1 cellular context compared by ENCODE assay signal in the genomic region with DNA sequence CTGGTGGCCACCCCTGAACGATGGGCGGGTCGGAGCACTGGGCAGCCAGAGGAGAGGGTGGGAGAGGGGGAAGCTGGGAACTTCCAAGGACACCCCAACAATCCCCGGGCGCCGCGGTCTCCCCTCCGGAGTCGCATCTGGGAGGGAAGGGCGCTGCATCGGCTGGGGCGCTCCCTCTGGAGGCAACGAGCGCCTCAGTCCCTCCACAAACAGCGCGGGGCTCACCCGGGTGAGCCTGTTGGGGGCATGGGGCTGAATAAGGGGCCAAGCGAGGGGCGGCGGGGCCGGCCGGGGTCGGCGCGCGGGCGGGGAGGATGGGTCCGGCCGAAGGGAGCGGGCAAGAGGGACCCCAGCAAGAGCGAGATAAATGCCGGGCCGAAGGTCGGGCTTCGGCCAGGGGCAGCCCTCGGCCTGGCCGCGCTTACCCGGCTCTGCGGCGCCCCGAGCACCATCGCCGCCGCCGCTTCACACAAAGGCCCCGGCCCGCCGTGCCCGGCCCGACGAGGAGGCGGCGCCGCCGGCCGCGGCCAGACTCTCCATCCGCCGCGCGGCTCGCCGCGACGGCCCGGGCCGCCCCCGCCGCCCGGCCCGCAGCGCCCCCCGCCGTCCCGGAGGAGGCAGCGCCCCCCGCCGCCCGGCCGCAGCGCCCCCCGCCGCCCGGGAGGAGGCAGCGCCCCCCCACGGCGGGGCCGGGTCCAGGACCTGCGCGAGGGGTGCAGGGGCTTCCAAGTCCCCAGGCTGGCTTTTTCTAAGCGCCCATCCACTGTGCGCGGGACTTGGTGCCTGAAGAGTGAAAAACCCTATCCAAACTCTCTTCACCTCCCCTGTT.
A peak's percentile ranks its signal among the peaks of the same experiment; 100 is the strongest.
TF ChIP-seq lines count a peak whose summit lies in the region.

A gene with protein sequence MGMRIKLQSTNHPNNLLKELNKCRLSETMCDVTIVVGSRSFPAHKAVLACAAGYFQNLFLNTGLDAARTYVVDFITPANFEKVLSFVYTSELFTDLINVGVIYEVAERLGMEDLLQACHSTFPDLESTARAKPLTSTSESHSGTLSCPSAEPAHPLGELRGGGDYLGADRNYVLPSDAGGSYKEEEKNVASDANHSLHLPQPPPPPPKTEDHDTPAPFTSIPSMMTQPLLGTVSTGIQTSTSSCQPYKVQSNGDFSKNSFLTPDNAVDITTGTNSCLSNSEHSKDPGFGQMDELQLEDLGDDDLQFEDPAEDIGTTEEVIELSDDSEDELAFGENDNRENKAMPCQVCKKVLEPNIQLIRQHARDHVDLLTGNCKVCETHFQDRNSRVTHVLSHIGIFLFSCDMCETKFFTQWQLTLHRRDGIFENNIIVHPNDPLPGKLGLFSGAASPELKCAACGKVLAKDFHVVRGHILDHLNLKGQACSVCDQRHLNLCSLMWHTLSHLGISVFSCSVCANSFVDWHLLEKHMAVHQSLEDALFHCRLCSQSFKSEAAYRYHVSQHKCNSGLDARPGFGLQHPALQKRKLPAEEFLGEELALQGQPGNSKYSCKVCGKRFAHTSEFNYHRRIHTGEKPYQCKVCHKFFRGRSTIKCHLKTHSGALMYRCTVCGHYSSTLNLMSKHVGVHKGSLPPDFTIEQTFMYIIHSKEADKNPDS (minus strand): TSS at position 567 of the 829 bp plus-strand sequence. CDS start 1,629 bp downstream, outside the sequence.

TF ChIP-seq in HepG2, 621 proteins besides CTCF, POLR2A, EP300 and RAD21 (continued from another document and continues in another):
- TF ChIP-seq, protein P1, sequence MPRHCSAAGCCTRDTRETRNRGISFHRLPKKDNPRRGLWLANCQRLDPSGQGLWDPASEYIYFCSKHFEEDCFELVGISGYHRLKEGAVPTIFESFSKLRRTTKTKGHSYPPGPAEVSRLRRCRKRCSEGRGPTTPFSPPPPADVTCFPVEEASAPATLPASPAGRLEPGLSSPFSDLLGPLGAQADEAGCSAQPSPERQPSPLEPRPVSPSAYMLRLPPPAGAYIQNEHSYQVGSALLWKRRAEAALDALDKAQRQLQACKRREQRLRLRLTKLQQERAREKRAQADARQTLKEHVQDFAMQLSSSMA (CRISPR knock-in tag; IDR thresholded peaks at IDR 0.05): no peak
- TF ChIP-seq TBX3 (IDR thresholded peaks at IDR 0.05; ENCODE audit: borderline replicate concordance) (no peak), HES4 (CRISPR knock-in tag; IDR thresholded peaks at IDR 0.05; ENCODE audit: borderline replicate concordance) (peak; percentile 65; the same call in 1 of the 2 replicates), SIN3A (IDR thresholded peaks at IDR 0.05; ENCODE audit: borderline replicate concordance, low read depth, low read length) (peak; percentile 34; the same call in 1 of the 2 replicates), ZNF124 (CRISPR knock-in tag; IDR thresholded peaks at IDR 0.05) (no peak), CBX2 (IDR thresholded peaks at IDR 0.05; ENCODE audit: low read depth, low read length) (no peak), CBX2 (CRISPR knock-in tag; IDR thresholded peaks at IDR 0.05; ENCODE audit: low read depth) (no peak), SRSF4 (IDR thresholded peaks at IDR 0.05; ENCODE audit: low read depth, low read length, poor library complexity, severe bottlenecking) (no peak), REL (CRISPR knock-in tag; conservative IDR thresholded peaks at IDR 0.05) (no peak), MAF1 (CRISPR knock-in tag; IDR thresholded peaks at IDR 0.05; ENCODE audit: borderline replicate concordance) (no peak), ZSCAN21 (CRISPR knock-in tag; IDR thresholded peaks at IDR 0.05; ENCODE audit: borderline replicate concordance) (peak; percentile 26; the same call in 1 of the 2 replicates), ZNF776 (CRISPR knock-in tag; IDR thresholded peaks at IDR 0.05) (peak; percentile 72; the same call in 1 of the 2 replicates), XRCC5 (optimal IDR thresholded peaks at IDR 0.05; ENCODE audit: low read length) (peak; percentile 17), PLRG1 (conservative IDR thresholded peaks at IDR 0.05) (no peak), MIER3 (CRISPR knock-in tag; IDR thresholded peaks at IDR 0.05; ENCODE audit: borderline replicate concordance) (no peak), NR2C2 (CRISPR knock-in tag; IDR thresholded peaks at IDR 0.05; ENCODE audit: borderline replicate concordance) (0 out of 2 replicates have a peak, but pooled peaks have one; percentile 31), SAFB2 (CRISPR knock-in tag; IDR thresholded peaks at IDR 0.05; ENCODE audit: borderline replicate concordance, low read depth) (peak; percentile 29; the same call in 1 of the 2 replicates)
- TF ChIP-seq, protein P2, sequence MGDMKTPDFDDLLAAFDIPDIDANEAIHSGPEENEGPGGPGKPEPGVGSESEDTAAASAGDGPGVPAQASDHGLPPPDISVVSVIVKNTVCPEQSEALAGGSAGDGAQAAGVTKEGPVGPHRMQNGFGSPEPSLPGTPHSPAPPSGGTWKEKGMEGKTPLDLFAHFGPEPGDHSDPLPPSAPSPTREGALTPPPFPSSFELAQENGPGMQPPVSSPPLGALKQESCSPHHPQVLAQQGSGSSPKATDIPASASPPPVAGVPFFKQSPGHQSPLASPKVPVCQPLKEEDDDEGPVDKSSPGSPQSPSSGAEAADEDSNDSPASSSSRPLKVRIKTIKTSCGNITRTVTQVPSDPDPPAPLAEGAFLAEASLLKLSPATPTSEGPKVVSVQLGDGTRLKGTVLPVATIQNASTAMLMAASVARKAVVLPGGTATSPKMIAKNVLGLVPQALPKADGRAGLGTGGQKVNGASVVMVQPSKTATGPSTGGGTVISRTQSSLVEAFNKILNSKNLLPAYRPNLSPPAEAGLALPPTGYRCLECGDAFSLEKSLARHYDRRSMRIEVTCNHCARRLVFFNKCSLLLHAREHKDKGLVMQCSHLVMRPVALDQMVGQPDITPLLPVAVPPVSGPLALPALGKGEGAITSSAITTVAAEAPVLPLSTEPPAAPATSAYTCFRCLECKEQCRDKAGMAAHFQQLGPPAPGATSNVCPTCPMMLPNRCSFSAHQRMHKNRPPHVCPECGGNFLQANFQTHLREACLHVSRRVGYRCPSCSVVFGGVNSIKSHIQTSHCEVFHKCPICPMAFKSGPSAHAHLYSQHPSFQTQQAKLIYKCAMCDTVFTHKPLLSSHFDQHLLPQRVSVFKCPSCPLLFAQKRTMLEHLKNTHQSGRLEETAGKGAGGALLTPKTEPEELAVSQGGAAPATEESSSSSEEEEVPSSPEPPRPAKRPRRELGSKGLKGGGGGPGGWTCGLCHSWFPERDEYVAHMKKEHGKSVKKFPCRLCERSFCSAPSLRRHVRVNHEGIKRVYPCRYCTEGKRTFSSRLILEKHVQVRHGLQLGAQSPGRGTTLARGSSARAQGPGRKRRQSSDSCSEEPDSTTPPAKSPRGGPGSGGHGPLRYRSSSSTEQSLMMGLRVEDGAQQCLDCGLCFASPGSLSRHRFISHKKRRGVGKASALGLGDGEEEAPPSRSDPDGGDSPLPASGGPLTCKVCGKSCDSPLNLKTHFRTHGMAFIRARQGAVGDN (CRISPR knock-in tag; IDR thresholded peaks at IDR 0.05): peak; percentile 45; the same call in 1 of the 2 replicates
- TF ChIP-seq, protein P3, sequence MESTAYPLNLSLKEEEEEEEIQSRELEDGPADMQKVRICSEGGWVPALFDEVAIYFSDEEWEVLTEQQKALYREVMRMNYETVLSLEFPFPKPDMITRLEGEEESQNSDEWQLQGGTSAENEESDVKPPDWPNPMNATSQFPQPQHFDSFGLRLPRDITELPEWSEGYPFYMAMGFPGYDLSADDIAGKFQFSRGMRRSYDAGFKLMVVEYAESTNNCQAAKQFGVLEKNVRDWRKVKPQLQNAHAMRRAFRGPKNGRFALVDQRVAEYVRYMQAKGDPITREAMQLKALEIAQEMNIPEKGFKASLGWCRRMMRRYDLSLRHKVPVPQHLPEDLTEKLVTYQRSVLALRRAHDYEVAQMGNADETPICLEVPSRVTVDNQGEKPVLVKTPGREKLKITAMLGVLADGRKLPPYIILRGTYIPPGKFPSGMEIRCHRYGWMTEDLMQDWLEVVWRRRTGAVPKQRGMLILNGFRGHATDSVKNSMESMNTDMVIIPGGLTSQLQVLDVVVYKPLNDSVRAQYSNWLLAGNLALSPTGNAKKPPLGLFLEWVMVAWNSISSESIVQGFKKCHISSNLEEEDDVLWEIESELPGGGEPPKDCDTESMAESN (CRISPR knock-in tag; conservative IDR thresholded peaks at IDR 0.05): 0 out of 2 replicates have a peak, but pooled peaks have one; percentile 10
- TF ChIP-seq, protein P4, sequence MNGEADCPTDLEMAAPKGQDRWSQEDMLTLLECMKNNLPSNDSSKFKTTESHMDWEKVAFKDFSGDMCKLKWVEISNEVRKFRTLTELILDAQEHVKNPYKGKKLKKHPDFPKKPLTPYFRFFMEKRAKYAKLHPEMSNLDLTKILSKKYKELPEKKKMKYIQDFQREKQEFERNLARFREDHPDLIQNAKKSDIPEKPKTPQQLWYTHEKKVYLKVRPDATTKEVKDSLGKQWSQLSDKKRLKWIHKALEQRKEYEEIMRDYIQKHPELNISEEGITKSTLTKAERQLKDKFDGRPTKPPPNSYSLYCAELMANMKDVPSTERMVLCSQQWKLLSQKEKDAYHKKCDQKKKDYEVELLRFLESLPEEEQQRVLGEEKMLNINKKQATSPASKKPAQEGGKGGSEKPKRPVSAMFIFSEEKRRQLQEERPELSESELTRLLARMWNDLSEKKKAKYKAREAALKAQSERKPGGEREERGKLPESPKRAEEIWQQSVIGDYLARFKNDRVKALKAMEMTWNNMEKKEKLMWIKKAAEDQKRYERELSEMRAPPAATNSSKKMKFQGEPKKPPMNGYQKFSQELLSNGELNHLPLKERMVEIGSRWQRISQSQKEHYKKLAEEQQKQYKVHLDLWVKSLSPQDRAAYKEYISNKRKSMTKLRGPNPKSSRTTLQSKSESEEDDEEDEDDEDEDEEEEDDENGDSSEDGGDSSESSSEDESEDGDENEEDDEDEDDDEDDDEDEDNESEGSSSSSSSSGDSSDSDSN (CRISPR knock-in tag; IDR thresholded peaks at IDR 0.05): peak; percentile 67; the same call in 1 of the 2 replicates
- TF ChIP-seq, protein P5, sequence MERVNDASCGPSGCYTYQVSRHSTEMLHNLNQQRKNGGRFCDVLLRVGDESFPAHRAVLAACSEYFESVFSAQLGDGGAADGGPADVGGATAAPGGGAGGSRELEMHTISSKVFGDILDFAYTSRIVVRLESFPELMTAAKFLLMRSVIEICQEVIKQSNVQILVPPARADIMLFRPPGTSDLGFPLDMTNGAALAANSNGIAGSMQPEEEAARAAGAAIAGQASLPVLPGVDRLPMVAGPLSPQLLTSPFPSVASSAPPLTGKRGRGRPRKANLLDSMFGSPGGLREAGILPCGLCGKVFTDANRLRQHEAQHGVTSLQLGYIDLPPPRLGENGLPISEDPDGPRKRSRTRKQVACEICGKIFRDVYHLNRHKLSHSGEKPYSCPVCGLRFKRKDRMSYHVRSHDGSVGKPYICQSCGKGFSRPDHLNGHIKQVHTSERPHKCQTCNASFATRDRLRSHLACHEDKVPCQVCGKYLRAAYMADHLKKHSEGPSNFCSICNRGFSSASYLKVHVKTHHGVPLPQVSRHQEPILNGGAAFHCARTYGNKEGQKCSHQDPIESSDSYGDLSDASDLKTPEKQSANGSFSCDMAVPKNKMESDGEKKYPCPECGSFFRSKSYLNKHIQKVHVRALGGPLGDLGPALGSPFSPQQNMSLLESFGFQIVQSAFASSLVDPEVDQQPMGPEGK (CRISPR knock-in tag; IDR thresholded peaks at IDR 0.05): peak; percentile 41; the same call in 1 of the 2 replicates
- TF ChIP-seq, protein P6, sequence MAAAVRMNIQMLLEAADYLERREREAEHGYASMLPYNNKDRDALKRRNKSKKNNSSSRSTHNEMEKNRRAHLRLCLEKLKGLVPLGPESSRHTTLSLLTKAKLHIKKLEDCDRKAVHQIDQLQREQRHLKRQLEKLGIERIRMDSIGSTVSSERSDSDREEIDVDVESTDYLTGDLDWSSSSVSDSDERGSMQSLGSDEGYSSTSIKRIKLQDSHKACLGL (CRISPR knock-in tag; IDR thresholded peaks at IDR 0.05): peak; percentile 27; the same call in 1 of the 2 replicates
- TF ChIP-seq, protein P7, sequence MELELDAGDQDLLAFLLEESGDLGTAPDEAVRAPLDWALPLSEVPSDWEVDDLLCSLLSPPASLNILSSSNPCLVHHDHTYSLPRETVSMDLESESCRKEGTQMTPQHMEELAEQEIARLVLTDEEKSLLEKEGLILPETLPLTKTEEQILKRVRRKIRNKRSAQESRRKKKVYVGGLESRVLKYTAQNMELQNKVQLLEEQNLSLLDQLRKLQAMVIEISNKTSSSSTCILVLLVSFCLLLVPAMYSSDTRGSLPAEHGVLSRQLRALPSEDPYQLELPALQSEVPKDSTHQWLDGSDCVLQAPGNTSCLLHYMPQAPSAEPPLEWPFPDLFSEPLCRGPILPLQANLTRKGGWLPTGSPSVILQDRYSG (CRISPR knock-in tag; IDR thresholded peaks at IDR 0.05): no peak
- TF ChIP-seq, protein P8, sequence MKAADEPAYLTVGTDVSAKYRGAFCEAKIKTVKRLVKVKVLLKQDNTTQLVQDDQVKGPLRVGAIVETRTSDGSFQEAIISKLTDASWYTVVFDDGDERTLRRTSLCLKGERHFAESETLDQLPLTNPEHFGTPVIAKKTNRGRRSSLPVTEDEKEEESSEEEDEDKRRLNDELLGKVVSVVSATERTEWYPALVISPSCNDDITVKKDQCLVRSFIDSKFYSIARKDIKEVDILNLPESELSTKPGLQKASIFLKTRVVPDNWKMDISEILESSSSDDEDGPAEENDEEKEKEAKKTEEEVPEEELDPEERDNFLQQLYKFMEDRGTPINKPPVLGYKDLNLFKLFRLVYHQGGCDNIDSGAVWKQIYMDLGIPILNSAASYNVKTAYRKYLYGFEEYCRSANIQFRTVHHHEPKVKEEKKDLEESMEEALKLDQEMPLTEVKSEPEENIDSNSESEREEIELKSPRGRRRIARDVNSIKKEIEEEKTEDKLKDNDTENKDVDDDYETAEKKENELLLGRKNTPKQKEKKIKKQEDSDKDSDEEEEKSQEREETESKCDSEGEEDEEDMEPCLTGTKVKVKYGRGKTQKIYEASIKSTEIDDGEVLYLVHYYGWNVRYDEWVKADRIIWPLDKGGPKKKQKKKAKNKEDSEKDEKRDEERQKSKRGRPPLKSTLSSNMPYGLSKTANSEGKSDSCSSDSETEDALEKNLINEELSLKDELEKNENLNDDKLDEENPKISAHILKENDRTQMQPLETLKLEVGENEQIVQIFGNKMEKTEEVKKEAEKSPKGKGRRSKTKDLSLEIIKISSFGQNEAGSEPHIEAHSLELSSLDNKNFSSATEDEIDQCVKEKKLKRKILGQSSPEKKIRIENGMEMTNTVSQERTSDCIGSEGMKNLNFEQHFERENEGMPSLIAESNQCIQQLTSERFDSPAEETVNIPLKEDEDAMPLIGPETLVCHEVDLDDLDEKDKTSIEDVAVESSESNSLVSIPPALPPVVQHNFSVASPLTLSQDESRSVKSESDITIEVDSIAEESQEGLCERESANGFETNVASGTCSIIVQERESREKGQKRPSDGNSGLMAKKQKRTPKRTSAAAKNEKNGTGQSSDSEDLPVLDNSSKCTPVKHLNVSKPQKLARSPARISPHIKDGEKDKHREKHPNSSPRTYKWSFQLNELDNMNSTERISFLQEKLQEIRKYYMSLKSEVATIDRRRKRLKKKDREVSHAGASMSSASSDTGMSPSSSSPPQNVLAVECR (CRISPR knock-in tag; IDR thresholded peaks at IDR 0.05; ENCODE audit: borderline replicate concordance): peak; percentile 31; the same call in 1 of the 2 replicates
- TF ChIP-seq, protein P9, sequence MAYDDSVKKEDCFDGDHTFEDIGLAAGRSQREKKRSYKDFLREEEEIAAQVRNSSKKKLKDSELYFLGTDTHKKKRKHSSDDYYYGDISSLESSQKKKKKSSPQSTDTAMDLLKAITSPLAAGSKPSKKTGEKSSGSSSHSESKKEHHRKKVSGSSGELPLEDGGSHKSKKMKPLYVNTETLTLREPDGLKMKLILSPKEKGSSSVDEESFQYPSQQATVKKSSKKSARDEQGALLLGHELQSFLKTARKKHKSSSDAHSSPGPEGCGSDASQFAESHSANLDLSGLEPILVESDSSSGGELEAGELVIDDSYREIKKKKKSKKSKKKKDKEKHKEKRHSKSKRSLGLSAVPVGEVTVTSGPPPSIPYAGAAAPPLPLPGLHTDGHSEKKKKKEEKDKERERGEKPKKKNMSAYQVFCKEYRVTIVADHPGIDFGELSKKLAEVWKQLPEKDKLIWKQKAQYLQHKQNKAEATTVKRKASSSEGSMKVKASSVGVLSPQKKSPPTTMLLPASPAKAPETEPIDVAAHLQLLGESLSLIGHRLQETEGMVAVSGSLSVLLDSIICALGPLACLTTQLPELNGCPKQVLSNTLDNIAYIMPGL (CRISPR knock-in tag; IDR thresholded peaks at IDR 0.05; ENCODE audit: borderline replicate concordance in 1 of 2, low read depth in 1 of 2): peak; percentile 9 to 71; a peak in 2 of 4 replicates
